Comparison of ENCODE assay signal across 20 cellular contexts in genomic region chr14:57818511-57818910, GRCh38. TPM values are rescaled to one million over a fixed set of nuclear protein-coding genes. Genes with fewer than 3 reads are reported as not detected.
DNase-seq lines count a peak whose midpoint lies in the region; ATAC-seq, FAIRE-seq and TF ChIP-seq lines count a peak whose summit lies in the region.
"Had no signal": no experiment of that assay in that cellular context is flagged by ENCODE, and none has a peak within 500 bp of the region (broad histone marks: within the 10 kb centered on the region; RNA-seq: fewer than 3 reads in every experiment).

No MANE protein-coding gene starts in this region.

- H3K9me3 ChIP-seq in left lung: no peaks in the 10 kb centered on the region
- H3K9me3 ChIP-seq: BLaER1, Caco-2, HAP-1 had no signal

- in situ Hi-C loops in Caki2 (cut with HindIII; ENCODE audit: low pct_unique_long_range_greater_than_20kb, low sequenced_read_pairs): no loop called here

- FAIRE-seq in islet of Langerhans (lab: Jason Lieb, UNC): peak; percentile 97
- FAIRE-seq: GM12892, GM19239, H1 had no signal

- H3K27ac ChIP-seq in left lung: no peak overlapping the region
- H3K27ac ChIP-seq: BLaER1, HL-60 had no signal

- TF ChIP-seq POLR2A in GM18505 (IDR thresholded peaks at IDR 0.05; ENCODE audit: borderline replicate concordance, extremely low read depth, insufficient read depth, insufficient read length): no peak

- no peaks in the 10 kb centered on the region for H3K4me1 ChIP-seq in left lung
- H3K4me1 ChIP-seq: Caco-2, HAP-1 had no signal

- H3K27me3 ChIP-seq in left lung: no peaks in the 10 kb centered on the region
- H3K27me3 ChIP-seq: BLaER1 had no signal

- intact Hi-C loops in Right ventricle myocardium inferior (cut with DNase I) (no loop called here), left lung (cut with DNase I) (no loop called here)

- DNase-seq in Caki2 (ENCODE audit: low read depth) (peak; percentile 53), DMS79 treated with DMSO at 0.1 percent for 48 hours (lab: John Stamatoyannopoulos, UW) (peak; percentile 36), renal cortical epithelial cell (ENCODE audit: low read depth) (peak; percentile 95), Right ventricle myocardium inferior (ENCODE audit: missing footprints) (no peak), left lung (no peak)
- DNase-seq: 8988T; AML-193; Caco-2; CD8-positive, alpha-beta memory T cell; DND-41; GDM1; IMR-90 had no signal

- no peak overlapping the region for H3K4me3 ChIP-seq in left lung
- H3K4me3 ChIP-seq: BLaER1, HAP-1 had no signal

- no peaks in the 10 kb centered on the region for H3K36me3 ChIP-seq in left lung
- H3K36me3 ChIP-seq: BLaER1, HAP-1 had no signal

- TF ChIP-seq CTCF in left lung (IDR thresholded peaks at IDR 0.05): no peak

- no peak for ATAC-seq in Right ventricle myocardium inferior
- ATAC-seq in GM18505 (IDR thresholded peaks at IDR 0.05; ENCODE audit: unreplicated experiment): no peak
- ATAC-seq in left lung: no peak

RNA-seq across cellular contexts. Expression of gene SLC35F4, which starts 47.4 kb away (rescaled TPM):
- not detected in 2 replicates for total RNA-seq in Caki2 (2014; rRNA removed; shearing (Covaris generic); ENCODE audit: low replicate concordance)
- 0.05 and 0.17 TPM in 2 replicates for total RNA-seq in renal cortical epithelial cell
- not detected for total RNA-seq in Right ventricle myocardium inferior
- not detected for total RNA-seq in left lung
- total RNA-seq: Caco-2; CD8-positive, alpha-beta memory T cell; H1; IMR-90 had no signal

Comparison
In these comparisons a context has a peak if more than half of its experiments do, and no peak if none do; other contexts are left out.
1. DNase-seq: peak in Caki2 (single experiment), DMS79 treated with DMSO at 0.1 percent for 48 hours (single experiment) and renal cortical epithelial cell (single experiment); none in Right ventricle myocardium inferior (single experiment) and left lung (0 of 2).